In genomic region chr1:3483801-3484444, GRCh38 we compare ENCODE assay signal across 8 cellular contexts. TPM values are rescaled to one million over a fixed set of nuclear protein-coding genes. Genes with fewer than 3 reads are reported as not detected.
DNase-seq lines count a peak whose midpoint lies in the region; ATAC-seq and FAIRE-seq lines count a peak whose summit lies in the region.

No MANE protein-coding gene starts in this region.

- peak; percentile 35 for DNase-seq in ELR (ENCODE audit: low read depth)
- peak; percentile 69 for DNase-seq in NAMALWA (ENCODE audit: low spot score)
- peak; percentile 54 to 67 for DNase-seq in activated T-cell treated with anti-CD3 and anti-CD28 coated beads, Interleukin-2, amount 50 U/mL, for 48 hours
- peak; percentile 64 to 81 for DNase-seq in frontal cortex (ENCODE audit: low spot score in 2 of 2)
- DNase-seq in renal cortical epithelial cell (ENCODE audit: low read depth): peak; percentile 3
- no peak for DNase-seq in NCI-H128 (lab: John Stamatoyannopoulos, UW; ENCODE audit: unreplicated experiment)
- no peak for DNase-seq in DMS114 treated with DMSO at 0.1 percent for 48 hours (lab: John Stamatoyannopoulos, UW; ENCODE audit: unreplicated experiment)

- no peak for FAIRE-seq in frontal cortex (lab: Jason Lieb, UNC)

- no peak for ATAC-seq in GM18520 (IDR thresholded peaks at IDR 0.05; ENCODE audit: unreplicated experiment)

RNA-seq across cellular contexts. Expression of gene ARHGEF16, which starts 29.5 kb away (rescaled TPM):
- total RNA-seq in frontal cortex (not detected), renal cortical epithelial cell (6.4 and 15.5 TPM in 2 replicates)

Comparison
In these comparisons a context has a peak if more than half of its experiments do, and no peak if none do; other contexts are left out.
1. DNase-seq: peak in ELR (single experiment), NAMALWA (single experiment), activated T-cell treated with anti-CD3 and anti-CD28 coated beads, Interleukin-2, amount 50 U/mL, for 48 hours (2 of 2), frontal cortex (2 of 2) and renal cortical epithelial cell (single experiment); none in NCI-H128 (single experiment) and DMS114 treated with DMSO at 0.1 percent for 48 hours (single experiment).